21 cellular contexts compared by ENCODE assay signal in genomic region chr13:89372193-89372592, GRCh38.
"Had no signal": no experiment of that assay in that cellular context is flagged by ENCODE, and none has a peak within 500 bp of the region (broad histone marks: within the 10 kb centered on the region; RNA-seq: fewer than 3 reads in every experiment).

No MANE protein-coding gene starts in this region.

- H3K27ac ChIP-seq: foreskin keratinocyte, neutrophil, psoas muscle, right lobe of liver, suprapubic skin, thyroid gland, upper lobe of right lung, vagina had no signal

- ATAC-seq: foreskin keratinocyte; left cardiac atrium; left ventricle myocardium superior; psoas muscle; right lobe of liver; stimulated activated effector memory CD8-positive, alpha-beta T cell treated with anti-CD3 and anti-CD28 coated beads, Interleukin-12 subunit alpha, Interleukin-12 subunit beta, amount 100 ng/mL, for 72 hours; stimulated activated naive CD8-positive, alpha-beta T cell treated with anti-CD3 and anti-CD28 coated beads, Interleukin-15, Interleukin-2, amounts not matched to agents 100 U/mL and 50 U/mL, for 24 hours; upper lobe of right lung had no signal

- H3K36me3 ChIP-seq: neutrophil, right lobe of liver, suprapubic skin, thyroid gland, upper lobe of right lung, vagina had no signal

- DNase-seq: dermis blood vessel endothelial cell; erythroblast; foreskin keratinocyte; immature natural killer cell; left cardiac atrium; left ventricle myocardium superior; mesenchymal stem cell; naive B cell; psoas muscle; retina; right lobe of liver; stimulated activated CD4-positive, alpha-beta T cell treated with anti-CD3 and anti-CD28 coated beads, Interleukin-4, amount 100 ng/mL, for 1 hour; stimulated activated CD8-positive, alpha-beta memory T cell treated with anti-CD3 and anti-CD28 coated beads, Interleukin-4, amount 100 ng/mL, for 48 hours; stimulated activated naive CD8-positive, alpha-beta T cell treated with anti-CD3 and anti-CD28 coated beads, Interleukin-15, Interleukin-2, amounts not matched to agents 100 U/mL and 50 U/mL, for 24 hours; thyroid gland; upper lobe of right lung had no signal

- H3K27me3 ChIP-seq: foreskin keratinocyte, neutrophil, right lobe of liver, suprapubic skin, thyroid gland, upper lobe of right lung, vagina had no signal

- H3K9me3 ChIP-seq: neutrophil, psoas muscle, right lobe of liver, suprapubic skin, thyroid gland, upper lobe of right lung, vagina had no signal

- H3K4me1 ChIP-seq: foreskin keratinocyte, psoas muscle, right lobe of liver, suprapubic skin, thyroid gland, upper lobe of right lung, vagina had no signal

- H3K4me3 ChIP-seq: lung, psoas muscle, right lobe of liver, suprapubic skin, thyroid gland, upper lobe of right lung, vagina had no signal
